8 cellular contexts compared by ENCODE assay signal in the genomic region with DNA sequence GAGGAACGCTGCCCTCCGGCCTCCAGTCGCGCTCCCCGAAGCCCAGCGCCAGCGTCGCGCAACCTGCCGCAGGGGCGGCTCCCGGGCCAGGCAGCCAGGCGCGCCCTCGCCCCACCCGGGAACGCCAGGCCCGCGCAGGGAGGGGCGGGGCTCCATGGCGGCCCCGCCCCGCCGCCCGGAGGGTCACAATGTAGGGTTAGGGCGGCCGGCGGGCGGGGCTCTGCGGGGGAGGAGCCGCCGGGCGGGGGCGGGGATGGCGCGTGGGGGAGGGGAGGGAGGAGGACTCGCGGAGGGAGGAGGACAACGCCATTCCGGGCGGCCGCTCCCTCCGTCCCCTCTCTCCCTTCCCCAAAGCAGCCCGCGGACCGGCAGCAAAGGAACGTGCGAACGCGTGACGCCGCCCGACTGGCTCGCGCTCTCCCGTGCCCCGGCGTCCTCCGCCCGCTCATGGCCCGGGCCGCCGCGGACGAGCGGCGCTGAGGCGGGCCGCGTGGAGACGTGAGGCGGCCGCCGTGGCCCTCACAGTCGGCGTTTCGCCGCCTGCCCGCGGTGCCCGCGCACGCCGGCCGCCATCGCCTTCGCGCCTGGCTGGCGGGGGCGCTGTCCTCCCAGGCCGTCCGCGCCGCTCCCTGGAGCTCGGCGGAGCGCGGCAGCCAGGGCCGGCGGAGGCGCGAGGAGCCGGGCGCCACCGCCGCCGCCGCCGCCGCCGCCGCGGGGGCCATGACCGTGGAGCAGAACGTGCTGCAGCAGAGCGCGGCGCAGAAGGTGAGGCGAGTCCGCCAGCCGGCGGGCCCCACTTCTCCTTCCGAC. TPM values are rescaled to one million over a fixed set of nuclear protein-coding genes. Genes with fewer than 3 reads are reported as not detected.
DNase-seq lines count a peak whose midpoint lies in the region; ATAC-seq, FAIRE-seq and TF ChIP-seq lines count a peak whose summit lies in the region.

Gene USP25, plus strand, starts transcription at position 309 of the 810 bp plus-strand sequence. Its CDS starts 412 bp downstream, at position 721.

- no peaks in the 10 kb centered on the region for H3K9me3 ChIP-seq in A549
- no peaks in the 10 kb centered on the region for H3K9me3 ChIP-seq in WERI-Rb-1 (ENCODE audit: severe bottlenecking)
- no peaks in the 10 kb centered on the region for H3K9me3 ChIP-seq in breast epithelium
- H3K9me3 ChIP-seq in smooth muscle cell (replicated peaks; ENCODE audit: low read depth): no peaks in the 10 kb centered on the region

- H3K4me2 ChIP-seq in A549: peak within 1 kb of the TSS; percentile 97
- H3K4me2 ChIP-seq in smooth muscle cell: peak within 1 kb of the TSS; percentile 95

- peak; percentile 40; the same call in 2 of the 3 replicates for TF ChIP-seq CTCF in A549 (IDR thresholded peaks at IDR 0.05)
- 0 out of 2 replicates have a peak, but pooled peaks have one; percentile 14 for TF ChIP-seq CTCF in WERI-Rb-1 (IDR thresholded peaks at IDR 0.05; ENCODE audit: low read depth, low read length)
- peak in 1 of 3 donors; percentile 38 for TF ChIP-seq CTCF in breast epithelium (IDR thresholded peaks at IDR 0.05)
- TF ChIP-seq CTCF in smooth muscle cell (IDR thresholded peaks at IDR 0.05; ENCODE audit: borderline replicate concordance, insufficient read depth, poor library complexity, severe bottlenecking): no peak

- peaks cover 8% of the 10 kb centered on the region for H3F3A ChIP-seq in smooth muscle cell (ENCODE audit: low read depth)

- H3K4me1 ChIP-seq in A549: peaks cover 19% of the 10 kb centered on the region; the same call in 2 of the 3 replicates
- no peaks in the 10 kb centered on the region for H3K4me1 ChIP-seq in breast epithelium
- peaks cover 13% of the 10 kb centered on the region for H3K4me1 ChIP-seq in smooth muscle cell (ENCODE audit: low read depth)

- CTCF ChIA-PET in A549 (lab: Yijun Ruan, JAX): interaction anchor here (0.8 to 1.1 kb wide), 4 partner anchors 22 to 99 kb away, joined by 3 to 4 read pairs (median 3); no protein-coding TSS in a partner anchor

- H3K27ac ChIP-seq in A549 (peak within 1 kb of the TSS; percentile 98 to 100), WERI-Rb-1 (peak within 1 kb of the TSS; percentile 87), breast epithelium (peak within 1 kb of the TSS; percentile 96 to 99), smooth muscle cell (ENCODE audit: low read depth) (peak within 1 kb of the TSS; percentile 27)

- H3K79me2 ChIP-seq in smooth muscle cell (ENCODE audit: low read depth): peaks cover 42% of the 10 kb centered on the region

- H3K36me3 ChIP-seq in WERI-Rb-1 (no peaks in the 10 kb centered on the region), breast epithelium (no peaks in the 10 kb centered on the region), smooth muscle cell (ENCODE audit: low read depth) (no peaks in the 10 kb centered on the region)

- peaks cover 40% of the 10 kb centered on the region for H4K20me1 ChIP-seq in smooth muscle cell (ENCODE audit: low read depth)

- no peak for FAIRE-seq in A549 (lab: Jason Lieb, UNC)

- ATAC-seq in A549: peak; percentile 88 to 94
- ATAC-seq in HG03060 (IDR thresholded peaks at IDR 0.05; ENCODE audit: low read depth, unreplicated experiment): peak; percentile 21

- TF ChIP-seq RAD21 in A549 (conservative IDR thresholded peaks at IDR 0.05 in 1 of 2, IDR thresholded peaks at IDR 0.05 in 1 of 2): peak in 1 of 2 experiments; percentile 4; a peak in 1 of 5 replicates

- intact Hi-C loops in breast epithelium (cut with DNase I; ENCODE audit: low total_unique reads): loop anchor here (10.0 kb wide), 1 partner anchor 1905 kb away; no protein-coding TSS in a partner anchor

- H3K27me3 ChIP-seq in WERI-Rb-1 (ENCODE audit: insufficient read depth, low read depth, severe bottlenecking) (no peaks in the 10 kb centered on the region), breast epithelium (no peaks in the 10 kb centered on the region), smooth muscle cell (ENCODE audit: low read depth) (no peaks in the 10 kb centered on the region)

- peak; percentile 56 to 80 for DNase-seq in A549 (ENCODE audit: low read depth in 1 of 2, low spot score in 1 of 2)
- DNase-seq in NCI-H2196 (lab: John Stamatoyannopoulos, UW; ENCODE audit: unreplicated experiment): peak; percentile 77
- DNase-seq in WERI-Rb-1: peak; percentile 88
- DNase-seq in breast epithelium (ENCODE audit: low spot score in 2 of 2): peak; percentile 85 to 88
- DNase-seq in iPS-NIHi7 (ENCODE audit: extremely low spot score): peak; percentile 96
- DNase-seq in smooth muscle cell (lab: John Stamatoyannopoulos, UW; ENCODE audit: unreplicated experiment): peak; percentile 57

- TF ChIP-seq EP300 in A549 (IDR thresholded peaks at IDR 0.05): no peak

- peak within 1 kb of the TSS; percentile 47 for H3K9ac ChIP-seq in smooth muscle cell (ENCODE audit: low read depth)

- peak within 1 kb of the TSS; percentile 87 for H2AFZ ChIP-seq in smooth muscle cell (ENCODE audit: low read depth)

- no CpG with 5 or more reads among the region's 123 CpGs for WGBS in A549 (ENCODE audit: missing lambda C conversion rate)
- WGBS in smooth muscle cell (ENCODE audit: low lambda C conversion rate): under 1% methylated on average over 65 of the region's 123 CpGs

- POLR2A ChIA-PET in A549 (lab: Yijun Ruan, JAX): interaction anchor here (1.2 kb wide), 1 partner anchor 33 kb away, joined by 6 read pairs; no protein-coding TSS in a partner anchor

- peak; percentile 89 for TF ChIP-seq POLR2A in A549 (IDR thresholded peaks at IDR 0.05; ENCODE audit: low read length)
- TF ChIP-seq POLR2A in GM18526 (IDR thresholded peaks at IDR 0.05; ENCODE audit: extremely low read depth, insufficient read length): peak; percentile 76
- no peak for TF ChIP-seq POLR2A in breast epithelium (IDR thresholded peaks at IDR 0.05)

- H3K4me3 ChIP-seq in A549 (peak within 1 kb of the TSS; percentile 85), WERI-Rb-1 (ENCODE audit: low read depth, low read length) (peak within 1 kb of the TSS; percentile 87), breast epithelium (peak within 1 kb of the TSS; percentile 90 to 93 (median 92)), smooth muscle cell (peak within 1 kb of the TSS; percentile 78)

TF ChIP-seq in A549, 52 proteins besides CTCF, POLR2A, EP300 and RAD21:
- no peak for TF ChIP-seq KDM5A (IDR thresholded peaks at IDR 0.05)
- no peak for TF ChIP-seq EHF (CRISPR knock-in tag; IDR thresholded peaks at IDR 0.05)
- no peak for TF ChIP-seq KDM1A (IDR thresholded peaks at IDR 0.05; ENCODE audit: low read depth)
- peak; percentile 51 for TF ChIP-seq MAX (IDR thresholded peaks at IDR 0.05)
- TF ChIP-seq PHF8 (IDR thresholded peaks at IDR 0.05; ENCODE audit: borderline replicate concordance, low read depth): peak; percentile 52; the same call in 1 of the 2 replicates
- 0 out of 3 replicates have a peak, but pooled peaks have one; percentile 62 for TF ChIP-seq BCL3 (IDR thresholded peaks at IDR 0.05)
- peak; percentile 71 to 91; a peak in 4 of 5 replicates for TF ChIP-seq JUN (IDR thresholded peaks at IDR 0.05)

RNA-seq across cellular contexts. Expression of gene USP25, which starts in this region (rescaled TPM):
- 32.2 and 33.5 TPM in 2 replicates for polyA plus RNA-seq in A549 (2011; rRNA removed)
- 3.9 and 4.7 TPM in 2 replicates for polyA plus RNA-seq in A549 (2012; cell fraction: cytosol; rRNA removed)
- polyA plus RNA-seq in A549 (2012; cell fraction: nucleus; rRNA removed): 1.9 and 3.2 TPM in 2 replicates
- 14.5 to 18.1 TPM (median 15.3 TPM) in 3 replicates for polyA plus RNA-seq in A549 (2017; fragmentation: RNase III; extraction: RNeasy Plus Mini Kit Qiagen cat#74134 plus additional on column Dnase treatment)
- polyA minus RNA-seq in A549 (2011; rRNA and poly(A)+ RNA removed): 34.9 and 40.2 TPM in 2 replicates
- total RNA-seq in breast epithelium: 10 to 100 TPM; 52.8 to 78.4 (median 53.0) TPM
- 30.7 and 31.4 TPM in 2 replicates for total RNA-seq in smooth muscle cell
- 12.0 and 13.2 TPM in 2 replicates for polyA plus RNA-seq in smooth muscle cell

Comparison
In these comparisons a context has a peak if more than half of its experiments do, and no peak if none do; other contexts are left out.
1. Peak in every context shown above with its lines: DNase-seq, ATAC-seq, H3K4me3 ChIP-seq and H3K27ac ChIP-seq.
2. H3K27ac ChIP-seq: peak in every context shown above with its lines; median percentile 99 in A549; 98 in breast epithelium; 87 in WERI-Rb-1; 27 in smooth muscle cell.